24 cellular contexts compared by ENCODE assay signal in genomic region chr18:10465157-10465990, GRCh38.
"Had no signal": no experiment of that assay in that cellular context is flagged by ENCODE, and none has a peak within 500 bp of the region (broad histone marks: within the 10 kb centered on the region; RNA-seq: fewer than 3 reads in every experiment).

No MANE protein-coding gene starts in this region.

- DNase-seq: activated B cell treated with CpG ODN at 0.5 μM for 24 hours; activated CD4-positive, alpha-beta memory T cell treated with anti-CD3 and anti-CD28 coated beads for 36 hours; activated CD4-positive, alpha-beta T cell treated with anti-CD3 and anti-CD28 coated beads for 4 hours; activated gamma-delta T cell treated with Interleukin-2 at 50 U/mL for 16 hours; activated T-cell treated with anti-CD3 and anti-CD28 coated beads for 4 hours; adrenal gland; endodermal cell; foreskin melanocyte; hypothalamus; islet precursor cell; left colon; lower lobe of right lung; natural killer cell; nucleus accumbens; posterior cingulate gyrus; sigmoid colon; stimulated activated CD4-positive, alpha-beta T cell treated with anti-CD3 and anti-CD28 coated beads, Interleukin-4, amount 100 ng/mL, for 24 hours; stomach had no signal

- ATAC-seq: activated naive CD4-positive, alpha-beta T cell treated with anti-CD3 and anti-CD28 coated beads, Interleukin-2, amount 50 U/mL, for 72 hours; left colon; lower lobe of right lung; natural killer cell; stimulated activated effector memory CD8-positive, alpha-beta T cell treated with anti-CD3 and anti-CD28 coated beads, Interleukin-12 subunit alpha, Interleukin-12 subunit beta, amount 100 ng/mL, for 72 hours had no signal

- H3K9me3 ChIP-seq: adrenal gland, lower lobe of right lung, sigmoid colon, stomach, thoracic aorta had no signal

- FAIRE-seq: colon had no signal

- H3K4me3 ChIP-seq: adrenal gland, cardiac muscle cell, lower lobe of right lung, sigmoid colon, stomach, thoracic aorta had no signal

- H3K4me1 ChIP-seq: lower lobe of right lung had no signal

- H3K27ac ChIP-seq: cardiac muscle cell, epithelial cell of prostate, lower lobe of right lung, sigmoid colon, stomach, thoracic aorta had no signal

- H3K36me3 ChIP-seq: adrenal gland, cardiac muscle cell, lower lobe of right lung, sigmoid colon, thoracic aorta had no signal

- H3K27me3 ChIP-seq: adrenal gland, cardiac muscle cell, sigmoid colon, stomach had no signal
